Comparison of ENCODE assay signal across 1 cellular context in the genomic region with DNA sequence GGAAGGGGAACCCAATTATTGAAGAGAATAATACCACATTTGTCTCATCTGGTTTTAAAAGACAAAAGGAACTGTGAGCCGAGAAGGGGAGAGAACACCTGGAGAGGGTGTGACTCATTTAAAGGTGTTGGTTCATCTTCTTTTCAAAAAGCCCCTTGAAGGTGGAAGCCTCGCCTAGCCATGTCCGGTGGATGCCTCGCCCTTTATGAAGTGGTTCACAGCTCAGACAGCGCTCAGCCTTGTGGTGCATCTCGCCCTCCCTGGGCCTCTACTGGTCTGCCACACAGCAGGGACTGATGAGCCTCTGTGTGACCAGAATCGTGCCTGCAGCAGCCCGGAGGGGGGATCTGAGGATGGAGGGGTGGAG.
TF ChIP-seq lines count a peak whose summit lies in the region.

No MANE protein-coding gene starts in this region.

TF ChIP-seq in GM12878, 131 proteins besides CTCF, POLR2A, EP300 and RAD21:
- TF ChIP-seq IKZF2 (IDR thresholded peaks at IDR 0.05) (0 out of 4 replicates have a peak, but pooled peaks of 1 of the 2 experiments have one; percentile 2), ASH2L (IDR thresholded peaks at IDR 0.05; ENCODE audit: borderline replicate concordance, low read depth) (no peak), SUPT20H (IDR thresholded peaks at IDR 0.05; ENCODE audit: borderline replicate concordance, control insufficient read depth, low read depth, low read length) (no peak), BHLHE40 (IDR thresholded peaks at IDR 0.05; ENCODE audit: borderline replicate concordance in 1 of 2, low read depth in 2 of 2, low read length in 1 of 2) (peak in 1 of 2 experiments; percentile 0; a peak in 1 of 4 replicates), CHD4 (IDR thresholded peaks at IDR 0.05) (no peak), ZNF217 (IDR thresholded peaks at IDR 0.05) (no peak), MTA2 (IDR thresholded peaks at IDR 0.05; ENCODE audit: low read depth) (peak; percentile 51; the same call in 1 of the 2 replicates), KLF5 (IDR thresholded peaks at IDR 0.05; ENCODE audit: partially characterized antibody) (no peak), BACH1 (IDR thresholded peaks at IDR 0.05; ENCODE audit: borderline replicate concordance) (no peak), NR2F1 (conservative IDR thresholded peaks at IDR 0.05) (no peak)
